ENCODE assay signal across 19 cellular contexts in genomic region chr4:57158762-57159161, GRCh38. TPM values are rescaled to one million over a fixed set of nuclear protein-coding genes. Genes with fewer than 3 reads are reported as not detected.
A peak's percentile ranks its signal among the peaks of the same experiment; 100 is the strongest.
DNase-seq lines count a peak whose midpoint lies in the region; ATAC-seq, FAIRE-seq and TF ChIP-seq lines count a peak whose summit lies in the region.
"Had no signal": no experiment of that assay in that cellular context is flagged by ENCODE, and none has a peak within 500 bp of the region (broad histone marks: within the 10 kb centered on the region; RNA-seq: fewer than 3 reads in every experiment).

No MANE protein-coding gene starts in this region.

- H4K91ac ChIP-seq in H1 (replicated peaks; ENCODE audit: insufficient read length, low read length) (no peak overlapping the region), mesenchymal stem cell (ENCODE audit: low read length) (no peak overlapping the region)

- no peaks in the 10 kb centered on the region for H3K79me1 ChIP-seq in H1 (ENCODE audit: low read depth, low read length)
- H3K79me1 ChIP-seq in mesenchymal stem cell (replicated peaks; ENCODE audit: low read length, poor library complexity, severe bottlenecking), result no peaks in the 10 kb centered on the region

- H3K27me3 ChIP-seq in MG63, result no peaks in the 10 kb centered on the region
- H3K27me3 ChIP-seq in H1 (replicated peaks in 1 of 4; ENCODE audit: control insufficient read depth in 3 of 4, extremely low read depth in 1 of 4, insufficient read depth in 3 of 4, low read length in 3 of 4), result peaks cover 0 to 14% (median 2%) of the 10 kb centered on the region in 4 experiments; a peak in 5 of 7 replicates
- H3K27me3 ChIP-seq in mesenchymal stem cell (ENCODE audit: control insufficient read depth in 1 of 2, insufficient read depth in 1 of 2, low read length in 2 of 2), result peaks cover 0 to 43% of the 10 kb centered on the region in 2 experiments
- no peaks in the 10 kb centered on the region for H3K27me3 ChIP-seq in upper lobe of left lung
- no peaks in the 10 kb centered on the region for H3K27me3 ChIP-seq in dorsolateral prefrontal cortex
- H3K27me3 ChIP-seq: BE2C had no signal

- FAIRE-seq in H1 (lab: Jason Lieb, UNC), result no peak
- FAIRE-seq: D721Med, GM12892 had no signal

- H4K8ac ChIP-seq in H1 (ENCODE audit: extremely low read depth, insufficient read depth, low read length) (no peak overlapping the region), mesenchymal stem cell (ENCODE audit: low read length) (no peak overlapping the region)

- no peak overlapping the region for H3K27ac ChIP-seq in H1 (ENCODE audit: low read depth, low read length)
- H3K27ac ChIP-seq in mesenchymal stem cell (ENCODE audit: low read length, poor library complexity, severe bottlenecking), result no peak overlapping the region
- no peak overlapping the region for H3K27ac ChIP-seq in upper lobe of left lung
- H3K27ac ChIP-seq in dorsolateral prefrontal cortex, result no peak overlapping the region
- H3K27ac ChIP-seq: C4-2B had no signal

- H2AK5ac ChIP-seq in H1 (ENCODE audit: low read depth, low read length) (no peak overlapping the region), mesenchymal stem cell (ENCODE audit: low read length, severe bottlenecking) (peak overlapping the region; percentile 29)

- H3K36me3 ChIP-seq in MG63, result no peaks in the 10 kb centered on the region
- no peaks in the 10 kb centered on the region for H3K36me3 ChIP-seq in H1 (ENCODE audit: control insufficient read depth in 2 of 4, insufficient read depth in 4 of 4, low read length in 3 of 4)
- H3K36me3 ChIP-seq in mesenchymal stem cell (ENCODE audit: control insufficient read depth in 1 of 2, insufficient read depth in 2 of 2, low read depth in 1 of 2, low read length in 2 of 2), result no peaks in the 10 kb centered on the region
- H3K36me3 ChIP-seq in upper lobe of left lung, result no peaks in the 10 kb centered on the region
- H3K36me3 ChIP-seq: BE2C, HAP-1 had no signal

- H2BK120ac ChIP-seq in H1 (replicated peaks; ENCODE audit: low read depth, low read length) (no peak overlapping the region), mesenchymal stem cell (ENCODE audit: low read depth, low read length) (no peak overlapping the region)

- H2AFZ ChIP-seq in H1 (ENCODE audit: low read length) (no peak overlapping the region), mesenchymal stem cell (ENCODE audit: low read depth, low read length) (no peak overlapping the region)

- 100% methylated on average over 1 of the region's 1 CpG; no CpG with 5 or more reads in 1 of the 2 experiments for WGBS in H1 (ENCODE audit: extremely low coverage in 1 of 2, insufficient coverage in 1 of 2, insufficient read length in 1 of 2, insufficient replicate concordance in 2 of 2, low coverage in 1 of 2, low lambda C conversion rate in 2 of 2, missing lambda C conversion rate in 1 of 2), 2 experiments
- 100% methylated on average over 1 of the region's 1 CpG for WGBS in mesenchymal stem cell
- 82 to 100% methylated on average over 1 of the region's 1 CpG for WGBS in upper lobe of left lung, 2 donors

- H3K14ac ChIP-seq in H1 (ENCODE audit: insufficient read length) (no peak overlapping the region), mesenchymal stem cell (ENCODE audit: low read length in 2 of 2) (peak overlapping the region in 1 of 2 experiments; percentile 57)

- no peak for TF ChIP-seq POLR2A in H1 (IDR thresholded peaks at IDR 0.05; ENCODE audit: control extremely low read depth in 1 of 2, low read depth in 2 of 2, low read length in 2 of 2)
- no peak for TF ChIP-seq POLR2A in upper lobe of left lung (IDR thresholded peaks at IDR 0.05)

- H3K9me3 ChIP-seq in MG63 (no peaks in the 10 kb centered on the region), H1 (ENCODE audit: insufficient read depth in 2 of 2, low read depth in 1 of 2, low read length in 1 of 2) (peaks cover 4 to 5% of the 10 kb centered on the region in 2 experiments; a peak in 3 of 4 replicates), mesenchymal stem cell (ENCODE audit: control insufficient read depth, low read length) (peaks cover 8% of the 10 kb centered on the region), upper lobe of left lung (no peaks in the 10 kb centered on the region)
- H3K9me3 ChIP-seq: BE2C, HAP-1 had no signal

- H3K9ac ChIP-seq in H1 (replicated peaks in 1 of 4; ENCODE audit: extremely low read depth in 1 of 4, low read depth in 3 of 4, low read length in 3 of 4) (no peak overlapping the region), mesenchymal stem cell (ENCODE audit: low read length) (no peak overlapping the region)

- no peak overlapping the region for H2BK12ac ChIP-seq in H1 (ENCODE audit: low read depth, low read length)
- H2BK12ac ChIP-seq in mesenchymal stem cell (ENCODE audit: low read length in 2 of 2), result peak overlapping the region in 1 of 2 experiments; percentile 15

- peak; percentile 40 for DNase-seq in EH (ENCODE audit: low read depth)
- DNase-seq in MG63, result peak; percentile 31
- no peak for DNase-seq in H1 (ENCODE audit: low read depth in 1 of 2, low spot score in 2 of 2)
- DNase-seq in mesenchymal stem cell, result no peak
- no peak for DNase-seq in activated CD4-positive, CD25-positive, alpha-beta regulatory T cell treated with anti-CD3 and anti-CD28 coated beads, Interleukin-2, amount 50 U/mL, for 72 hours
- DNase-seq in posterior cingulate gyrus, result no peak
- DNase-seq in upper lobe of left lung, result no peak
- DNase-seq in dorsolateral prefrontal cortex, result no peak
- DNase-seq: CD4-positive, alpha-beta memory T cell; DMS153; DMS79 treated with DMSO at 0.1 percent for 48 hours; GDM1; GOT3; HFFc6 had no signal

- POLR2A ChIA-PET in H1 (lab: Charles Lee; ENCODE audit: partially characterized antibody), result no interaction called here

- no peaks in the 10 kb centered on the region for H4K20me1 ChIP-seq in H1 (replicated peaks in 1 of 2; ENCODE audit: control insufficient read depth in 1 of 2, insufficient read depth in 2 of 2, low read length in 2 of 2)

- TF ChIP-seq CTCF in H1 (IDR thresholded peaks at IDR 0.05; ENCODE audit: control extremely low read depth in 1 of 3, insufficient read depth in 1 of 3, low read depth in 1 of 3, low read length in 3 of 3), result no peak
- no peak for TF ChIP-seq CTCF in upper lobe of left lung (IDR thresholded peaks at IDR 0.05)
- no peak for TF ChIP-seq CTCF in dorsolateral prefrontal cortex (IDR thresholded peaks at IDR 0.05 in 54 of 56, conservative IDR thresholded peaks at IDR 0.05 in 2 of 56; ENCODE audit: low read depth in 1 of 56, partially characterized antibody in 56 of 56)

- ATAC-seq in upper lobe of left lung (ENCODE audit: low FRiP score in 2 of 2), result no peak

- H3K56ac ChIP-seq in H1 (replicated peaks; ENCODE audit: insufficient read length, low read depth, low read length), result no peak overlapping the region

- no peak overlapping the region for H3K4ac ChIP-seq in H1 (replicated peaks; ENCODE audit: insufficient read length, low read depth, low read length)
- H3K4ac ChIP-seq in mesenchymal stem cell (ENCODE audit: low read depth in 1 of 2, low read length in 2 of 2), result no peak overlapping the region

- CTCF ChIA-PET in H1 (lab: Charles Lee; ENCODE audit: partially characterized antibody), result interaction anchor here (0.9 kb wide), 1 partner anchor 13 kb away, joined by 3 read pairs; no protein-coding TSS in a partner anchor

- H3K18ac ChIP-seq in H1 (ENCODE audit: extremely low read depth, low read length) (no peak overlapping the region), mesenchymal stem cell (ENCODE audit: low read depth in 1 of 2, low read length in 2 of 2) (no peak overlapping the region)

- no peaks in the 10 kb centered on the region for H3K79me2 ChIP-seq in H1 (ENCODE audit: control insufficient read depth in 1 of 2, insufficient read depth in 2 of 2, low read length in 2 of 2)

- H3K23ac ChIP-seq in H1 (ENCODE audit: insufficient read length), result no peak overlapping the region
- no peak overlapping the region for H3K23ac ChIP-seq in mesenchymal stem cell (ENCODE audit: low read length in 2 of 2)

- H3K4me1 ChIP-seq in H1 (replicated peaks in 1 of 4; ENCODE audit: control insufficient read depth in 3 of 4, insufficient read depth in 4 of 4, low read length in 3 of 4), result peaks cover 0 to 6% (median 2%) of the 10 kb centered on the region in 4 experiments; a peak in 2 of 7 replicates
- peaks cover 4% of the 10 kb centered on the region for H3K4me1 ChIP-seq in mesenchymal stem cell (ENCODE audit: control insufficient read depth, insufficient read depth, low read depth, low read length)
- H3K4me1 ChIP-seq in upper lobe of left lung, result peaks cover 2 to 10% (median 5%) of the 10 kb centered on the region in 4 donors
- H3K4me1 ChIP-seq: HAP-1 had no signal

- H2BK5ac ChIP-seq in H1 (ENCODE audit: low read depth, low read length), result no peak overlapping the region
- no peak overlapping the region for H2BK5ac ChIP-seq in mesenchymal stem cell (ENCODE audit: low read depth, low read length, poor library complexity, severe bottlenecking)

- H4K5ac ChIP-seq in H1 (ENCODE audit: insufficient read length, low read depth, low read length), result no peak overlapping the region

- intact Hi-C loops in posterior cingulate gyrus (cut with DNase I), result loop anchor here (10.0 kb wide), 1 partner anchor 124 kb away; no protein-coding TSS in a partner anchor
- intact Hi-C loops in dorsolateral prefrontal cortex (cut with DNase I), result loop anchor here in 1 of 2 donors (5.0 kb wide), 1 partner anchor 121 kb away; no protein-coding TSS in a partner anchor

- TF ChIP-seq EP300 in H1 (IDR thresholded peaks at IDR 0.05; ENCODE audit: borderline replicate concordance in 1 of 2, low read depth in 2 of 2, low read length in 2 of 2) (no peak), upper lobe of left lung (IDR thresholded peaks at IDR 0.05) (no peak)

- H2BK20ac ChIP-seq in H1 (ENCODE audit: low read length), result 0 out of 2 replicates have a peak overlapping the region, but pooled peaks have one; percentile 13

- H3K4me2 ChIP-seq in H1 (ENCODE audit: insufficient read depth in 1 of 2, low read depth in 2 of 2, low read length in 2 of 2), result no peak overlapping the region
- H3K4me2 ChIP-seq in mesenchymal stem cell (ENCODE audit: low read length, poor library complexity, severe bottlenecking), result no peak overlapping the region

- H3K23me2 ChIP-seq in H1 (ENCODE audit: low read depth, low read length), result 0 out of 2 replicates have a peak, but pooled peaks cover 1% of the 10 kb centered on the region

- H2BK15ac ChIP-seq in H1 (ENCODE audit: low read length) (no peak overlapping the region), mesenchymal stem cell (ENCODE audit: low read depth, poor library complexity, severe bottlenecking) (no peak overlapping the region)

- TF ChIP-seq RAD21 in H1 (IDR thresholded peaks at IDR 0.05 in 1 of 2, conservative IDR thresholded peaks at IDR 0.05 in 1 of 2; ENCODE audit: low read depth in 2 of 2, low read length in 2 of 2), result no peak

- no peak overlapping the region for H3K4me3 ChIP-seq in MG63
- no peak overlapping the region for H3K4me3 ChIP-seq in H1 (ENCODE audit: extremely low read depth in 1 of 4, insufficient read depth in 2 of 4, low read depth in 3 of 4, low read length in 4 of 4)
- no peak overlapping the region for H3K4me3 ChIP-seq in mesenchymal stem cell (ENCODE audit: insufficient read depth in 1 of 2, low read depth in 1 of 2, low read length in 2 of 2)
- H3K4me3 ChIP-seq in upper lobe of left lung, result no peak overlapping the region
- no peak overlapping the region for H3K4me3 ChIP-seq in dorsolateral prefrontal cortex
- H3K4me3 ChIP-seq: HAP-1 had no signal

RNA-seq across cellular contexts. Expression of gene IGFBP7, which starts 48.6 kb away (rescaled TPM):
- 332 and 410 TPM in 2 replicates for total RNA-seq in MG63 (2014; rRNA removed; shearing (Covaris generic); ENCODE audit: low replicate concordance)
- 0.48 and 0.55 TPM in 2 replicates for total RNA-seq in H1 (2021; fragmentation: NEBNext Ultra II Directional; extraction: Animal tissue kit (Norgen Biotek cat#: 25700))
- polyA plus RNA-seq in H1 (2011; rRNA removed), result 0.17 and 0.25 TPM in 2 replicates
- polyA plus RNA-seq in H1 (2011; cell fraction: cytosol; rRNA removed), result 0.31 TPM
- 0.23 TPM for polyA plus RNA-seq in H1 (2011; cell fraction: nucleus; rRNA removed)
- polyA plus RNA-seq in H1 (2012, experiment 1 of 2), result 0.13 to 1.2 TPM (median 0.37 TPM) in 4 replicates
- 0.84 TPM for polyA plus RNA-seq in H1 (2012, experiment 2 of 2)
- 3.8 TPM for polyA plus RNA-seq in H1 (2013, experiment 1 of 2)
- 5.5 TPM for polyA plus RNA-seq in H1 (2013, experiment 2 of 2)
- not detected in 2 replicates for polyA minus RNA-seq in H1 (2011; rRNA and poly(A)+ RNA removed)
- polyA minus RNA-seq in H1 (2011; cell fraction: cytosol; rRNA and poly(A)+ RNA removed), result not detected
- 0.70 TPM for polyA minus RNA-seq in H1 (2011; cell fraction: nucleus; rRNA and poly(A)+ RNA removed)
- polyA plus RNA-seq in mesenchymal stem cell (2013, experiment 1 of 2), result 2,552 TPM
- polyA plus RNA-seq in mesenchymal stem cell (2013, experiment 2 of 2), result 3,066 TPM
- 100 to 1,000 TPM; 105 to 705 (median 359) TPM for total RNA-seq in upper lobe of left lung
- total RNA-seq in dorsolateral prefrontal cortex, result 100 to 1,000 TPM in 81 of 120 experiments, 10 to 100 TPM in 39; 55.7 to 267 (median 113) TPM
- total RNA-seq: CD4-positive, alpha-beta memory T cell had no signal
- polyA plus RNA-seq: CD4-positive, alpha-beta memory T cell had no signal

Comparison
In these comparisons a context has a peak if more than half of its experiments do, and no peak if none do; other contexts are left out.
1. DNase-seq: peak in EH (single experiment) and MG63 (single experiment); none in H1 (0 of 2), mesenchymal stem cell (single experiment), activated CD4-positive, CD25-positive, alpha-beta regulatory T cell treated with anti-CD3 and anti-CD28 coated beads, Interleukin-2, amount 50 U/mL, for 72 hours (single experiment), posterior cingulate gyrus (0 of 10), upper lobe of left lung (0 of 2) and dorsolateral prefrontal cortex (0 of 10).
2. RNA of gene IGFBP7, which starts 48.6 kb away (total RNA-seq): 105 to 705 TPM in upper lobe of left lung, 332 to 410 TPM in MG63 and 55.7 to 267 TPM in dorsolateral prefrontal cortex; 0.48 to 0.55 TPM in H1; every median in the first group is over 10 times any median in the second.